Comparison of ENCODE assay signal across 10 cellular contexts in the genomic region with DNA sequence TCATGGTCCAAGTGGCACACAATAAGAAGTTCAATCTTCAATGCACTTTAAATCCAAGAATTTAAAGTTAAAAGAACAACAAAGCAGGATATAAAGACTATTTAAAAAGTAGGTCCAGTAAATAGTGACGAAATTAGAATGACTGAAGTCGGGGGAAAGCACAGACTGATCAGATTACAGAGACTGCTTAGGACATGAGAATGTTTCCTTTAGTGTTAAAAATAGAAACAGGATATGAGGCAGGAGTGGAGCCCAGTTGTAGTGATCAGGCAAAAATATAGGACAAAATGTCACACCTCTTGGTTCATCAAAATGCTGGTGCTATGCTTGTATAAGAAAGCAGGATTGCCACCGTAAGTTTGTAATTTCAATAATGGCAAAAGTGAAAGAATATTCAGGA. TPM values are rescaled to one million over a fixed set of nuclear protein-coding genes. Genes with fewer than 3 reads are reported as not detected.
DNase-seq lines count a peak whose midpoint lies in the region; ATAC-seq and TF ChIP-seq lines count a peak whose summit lies in the region.
"Had no signal": no experiment of that assay in that cellular context is flagged by ENCODE, and none has a peak within 500 bp of the region (broad histone marks: within the 10 kb centered on the region; RNA-seq: fewer than 3 reads in every experiment).

No MANE protein-coding gene starts in this region.

- intact Hi-C loops in PC-3 (cut with micrococcal nuclease) = no loop called here
- intact Hi-C loops in gastrocnemius medialis (cut with DNase I; ENCODE audit: low total_unique reads) = no loop called here

- H3K4me3 ChIP-seq in PC-3 (ENCODE audit: low read length) = no peak overlapping the region
- no peak overlapping the region for H3K4me3 ChIP-seq in gastrocnemius medialis

- TF ChIP-seq CTCF in PC-3 (conservative IDR thresholded peaks at IDR 0.05; ENCODE audit: low read depth, low read length) (no peak), gastrocnemius medialis (IDR thresholded peaks at IDR 0.05 in 4 of 5, conservative IDR thresholded peaks at IDR 0.05 in 1 of 5) (no peak)

- H3K79me2 ChIP-seq in PC-3 (ENCODE audit: low read length) = no peaks in the 10 kb centered on the region

- H3F3A ChIP-seq in PC-3 (ENCODE audit: low read length, unreplicated experiment) = no peaks in the 10 kb centered on the region

- H3K4me2 ChIP-seq in PC-3 (ENCODE audit: low read length) = no peak overlapping the region

- TF ChIP-seq POLR2A in gastrocnemius medialis (IDR thresholded peaks at IDR 0.05) = peak in 1 of 2 donors; percentile 32

- H3K27ac ChIP-seq in PC-3 (ENCODE audit: low read length) (no peak overlapping the region), gastrocnemius medialis (no peak overlapping the region)

- no peak overlapping the region for H3K9ac ChIP-seq in PC-3 (ENCODE audit: low read length)

- H4K20me1 ChIP-seq in PC-3 (ENCODE audit: low read length) = no peaks in the 10 kb centered on the region

- BruUV-seq in PC-3 (replicated peaks; lab: Mats Ljungman, UMichigan) = no TSS peak

- CTCF ChIA-PET in PC-3 (lab: Charles Lee) = no interaction called here

- POLR2A ChIA-PET in PC-3 (lab: Charles Lee; ENCODE audit: unreplicated experiment) = no interaction called here

- no peaks in the 10 kb centered on the region for H3K36me3 ChIP-seq in PC-3 (ENCODE audit: low read depth, low read length)
- H3K36me3 ChIP-seq in gastrocnemius medialis = no peaks in the 10 kb centered on the region

- no peaks in the 10 kb centered on the region for H3K9me2 ChIP-seq in PC-3 (replicated peaks; ENCODE audit: low read length)

- DNase-seq in DMS53 treated with DMSO at 0.1 percent for 48 hours (lab: John Stamatoyannopoulos, UW; ENCODE audit: unreplicated experiment) (peak; percentile 41), PC-3 (peak; percentile 4), fibroblast of gingiva (ENCODE audit: low read depth) (peak; percentile 71), non-pigmented ciliary epithelial cell (ENCODE audit: low read depth) (peak; percentile 63), amygdala (lab: John Stamatoyannopoulos, UW) (no peak), gastrocnemius medialis (no peak), NAMALWA (ENCODE audit: low spot score) (no peak)
- DNase-seq: NCI-H1105 treated with DMSO at 0.1 percent for 48 hours, T1000 had no signal

- H3K4me1 ChIP-seq in PC-3 (ENCODE audit: insufficient read depth, low read length) = no peaks in the 10 kb centered on the region
- H3K4me1 ChIP-seq in gastrocnemius medialis = no peaks in the 10 kb centered on the region

- H3K9me3 ChIP-seq in PC-3 (ENCODE audit: low read length) = no peaks in the 10 kb centered on the region
- no peaks in the 10 kb centered on the region for H3K9me3 ChIP-seq in gastrocnemius medialis

- H3K27me3 ChIP-seq in PC-3 (ENCODE audit: low read length) (no peaks in the 10 kb centered on the region), gastrocnemius medialis (no peaks in the 10 kb centered on the region)

- no peak for ATAC-seq in PC-3
- no peak for ATAC-seq in gastrocnemius medialis
- no peak for ATAC-seq in HG02571 (IDR thresholded peaks at IDR 0.05; ENCODE audit: unreplicated experiment)

- no peak overlapping the region for H2AFZ ChIP-seq in PC-3 (ENCODE audit: low read length)

- in situ Hi-C loops in gastrocnemius medialis (cut with MboI; ENCODE audit: low sequenced_read_pairs in 4 of 4) = no loop called here

RNA-seq across cellular contexts. Expression of gene CD163, which starts 52.2 kb away (rescaled TPM):
- not detected in 2 replicates for total RNA-seq in PC-3 (2014; rRNA removed)
- total RNA-seq in gastrocnemius medialis = 10 to 100 TPM; 20.7 to 57.7 (median 38.1) TPM

Comparison
In these comparisons a context has a peak if more than half of its experiments do, and no peak if none do; other contexts are left out.
1. DNase-seq: peak in DMS53 treated with DMSO at 0.1 percent for 48 hours (single experiment), PC-3 (single experiment), fibroblast of gingiva (single experiment) and non-pigmented ciliary epithelial cell (single experiment); none in amygdala (0 of 56), gastrocnemius medialis (0 of 2) and NAMALWA (single experiment).
2. RNA of gene CD163, which starts 52.2 kb away (total RNA-seq): 20.7 to 57.7 TPM in gastrocnemius medialis; not detected in PC-3; every median in the first group is over 10 times any median in the second.